Comparison of ENCODE assay signal across 8 cellular contexts in the genomic region with DNA sequence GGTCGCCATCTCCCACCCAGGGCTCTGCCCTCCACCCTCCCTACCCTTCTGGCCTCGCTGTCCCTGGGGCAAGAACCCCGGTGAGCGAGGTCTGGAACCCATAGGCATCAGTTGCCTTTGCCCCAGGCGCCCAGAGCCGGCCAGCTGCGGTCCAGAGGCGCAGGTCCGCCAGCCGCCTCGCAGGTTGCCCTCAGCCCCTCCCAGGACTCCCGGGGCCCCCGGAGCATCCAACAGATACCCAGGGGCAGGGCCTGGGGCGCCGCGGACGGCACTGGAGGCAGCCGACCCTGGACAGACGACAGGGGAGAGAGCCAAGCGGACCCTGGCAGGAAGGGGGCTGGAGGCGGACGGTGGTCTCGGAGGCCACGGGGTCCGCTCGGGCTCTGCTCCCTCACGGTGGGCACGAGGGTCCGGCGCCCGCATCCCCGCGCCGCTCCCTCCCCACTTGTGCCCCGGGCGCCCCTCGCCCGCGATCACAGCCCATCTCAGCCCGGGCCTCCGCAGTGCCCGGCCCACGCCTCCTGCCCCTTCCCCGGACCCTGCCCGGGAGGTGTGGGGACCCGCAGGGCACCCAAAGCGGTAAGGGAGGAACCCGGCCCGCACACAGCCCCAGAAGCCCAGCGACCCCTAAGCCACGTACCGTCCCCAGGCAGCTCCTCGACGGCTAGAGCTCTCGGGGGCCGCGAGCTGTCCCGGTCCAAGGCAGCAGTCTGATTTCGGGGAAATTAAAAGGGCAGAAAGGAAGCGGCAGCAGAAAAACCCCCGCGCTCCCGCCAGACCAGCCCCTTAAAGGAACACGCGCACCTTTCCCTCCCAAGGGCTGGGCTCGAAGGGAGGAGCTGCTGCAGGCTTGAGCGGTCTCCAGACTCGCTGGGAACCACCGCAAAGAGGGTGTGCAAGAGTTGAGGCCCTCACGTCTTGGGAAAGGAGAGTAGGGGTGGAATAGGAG. TPM values are rescaled to one million over a fixed set of nuclear protein-coding genes. Genes with fewer than 3 reads are reported as not detected.
DNase-seq lines count a peak whose midpoint lies in the region; ATAC-seq, FAIRE-seq and TF ChIP-seq lines count a peak whose summit lies in the region.

Gene HAPLN3, minus strand, starts transcription at position 726 of the 949 bp plus-strand sequence. CDS start 8,246 bp downstream, outside the sequence.

- no peak within 1 kb of the TSS for H2BK15ac ChIP-seq in H1 (ENCODE audit: low read length)

- no peaks in the 10 kb centered on the region for H3K79me1 ChIP-seq in H1 (ENCODE audit: low read depth, low read length)

- H3K9me3 Mint-ChIP-seq in activated CD4-positive, alpha-beta memory T cell treated with anti-CD3 and anti-CD28 coated beads for 36 hours = no peaks in the 10 kb centered on the region
- H3K9me3 Mint-ChIP-seq in naive thymus-derived CD8-positive, alpha-beta T cell = no peaks in the 10 kb centered on the region

- H4K5ac ChIP-seq in H1 (ENCODE audit: insufficient read length, low read depth, low read length) = no peak within 1 kb of the TSS

- H3K56ac ChIP-seq in H1 (replicated peaks; ENCODE audit: insufficient read length, low read depth, low read length) = peak within 1 kb of the TSS; percentile 24

- no peaks in the 10 kb centered on the region for H3K27me3 Mint-ChIP-seq in activated CD4-positive, alpha-beta memory T cell treated with anti-CD3 and anti-CD28 coated beads for 36 hours
- peaks cover 0 to 3% (median 0%) of the 10 kb centered on the region in 5 donors for H3K27me3 Mint-ChIP-seq in naive thymus-derived CD8-positive, alpha-beta T cell

- intact Hi-C loops in activated CD4-positive, alpha-beta memory T cell treated with anti-CD3 and anti-CD28 coated beads for 36 hours (cut with micrococcal nuclease) = loop anchor here (1.0 to 10.0 kb wide), 6 partner anchors 9 to 350 kb away; partner anchors contain the start of genes DET1 and FANCI

- H2BK12ac ChIP-seq in H1 (ENCODE audit: low read depth, low read length) = no peak within 1 kb of the TSS

- H2AK5ac ChIP-seq in H1 (ENCODE audit: low read depth, low read length) = no peak within 1 kb of the TSS; the same call in 1 of the 2 replicates

- H3K4me3 ChIP-seq in H1 (ENCODE audit: extremely low read depth in 1 of 4, insufficient read depth in 2 of 4, low read depth in 3 of 4, low read length in 4 of 4) = peak within 1 kb of the TSS; percentile 40 to 84 (median 68)
- peak within 1 kb of the TSS; percentile 38 to 71 (median 59) for H3K4me3 ChIP-seq in subcutaneous abdominal adipose tissue (ENCODE audit: low read depth in 1 of 5, low read length in 5 of 5)
- no peak within 1 kb of the TSS for H3K4me3 ChIP-seq in Karpas-422 (ENCODE audit: low read length)

- H3K4me2 ChIP-seq in H1 (ENCODE audit: insufficient read depth in 1 of 2, low read depth in 2 of 2, low read length in 2 of 2) = peak within 1 kb of the TSS; percentile 39 to 82
- H3K4me2 ChIP-seq in Karpas-422 (ENCODE audit: low read depth, low read length, poor library complexity, severe bottlenecking) = no peak within 1 kb of the TSS

- POLR2A ChIA-PET in activated CD4-positive, alpha-beta memory T cell treated with anti-CD3 and anti-CD28 coated beads for 36 hours (lab: Charles Lee) = interaction anchor here (0.8 to 1.7 kb wide), 3 partner anchors 9 to 428 kb away, joined by 3 to 4 read pairs (median 3); partner anchors contain the start of genes MRPL46 and MRPS11
- POLR2A ChIA-PET in H1 (lab: Charles Lee; ENCODE audit: partially characterized antibody) = interaction anchor here (0.7 to 27.2 kb wide), 23 partner anchors 12 to 327 kb away, joined by 3 to 607 read pairs (median 4); partner anchors contain the start of genes ABHD2 and MFGE8
- POLR2A ChIA-PET in naive thymus-derived CD8-positive, alpha-beta T cell (lab: Charles Lee) = interaction anchor here (0.6 to 2.5 kb wide), 8 partner anchors 9 to 277 kb away, joined by 3 to 30 read pairs (median 4); no protein-coding TSS in a partner anchor

- no peaks in the 10 kb centered on the region for H3K9me2 ChIP-seq in Karpas-422 (replicated peaks; ENCODE audit: insufficient read depth, low read length)

- peak; percentile 53 for ATAC-seq in GM18868 (IDR thresholded peaks at IDR 0.05; ENCODE audit: unreplicated experiment)
- ATAC-seq in naive thymus-derived CD8-positive, alpha-beta T cell = peak; percentile 40 to 45

- H3K4ac ChIP-seq in H1 (replicated peaks; ENCODE audit: insufficient read length, low read depth, low read length) = no peak within 1 kb of the TSS

- FAIRE-seq in H1 (lab: Jason Lieb, UNC) = no peak

- TF ChIP-seq POLR2A in H1 (IDR thresholded peaks at IDR 0.05; ENCODE audit: control extremely low read depth in 1 of 2, low read depth in 2 of 2, low read length in 2 of 2) = no peak; a peak in 1 of 3 replicates

- H3K4me1 ChIP-seq in H1 (replicated peaks in 1 of 4; ENCODE audit: control insufficient read depth in 3 of 4, insufficient read depth in 4 of 4, low read length in 3 of 4) (peaks cover 0 to 30% (median 20%) of the 10 kb centered on the region in 4 experiments; a peak in 6 of 7 replicates), subcutaneous abdominal adipose tissue (ENCODE audit: control insufficient read depth in 5 of 5, insufficient read depth in 5 of 5, low read length in 5 of 5) (peaks cover 9 to 38% (median 35%) of the 10 kb centered on the region in 5 donors), Karpas-422 (ENCODE audit: low read length) (no peaks in the 10 kb centered on the region)

- H4K8ac ChIP-seq in H1 (ENCODE audit: extremely low read depth, insufficient read depth, low read length) = no peak within 1 kb of the TSS; the same call in 1 of the 2 replicates

- H3K18ac ChIP-seq in H1 (ENCODE audit: extremely low read depth, low read length) = peak within 1 kb of the TSS; percentile 62

- no peak within 1 kb of the TSS for H2BK120ac ChIP-seq in H1 (replicated peaks; ENCODE audit: low read depth, low read length)

- H3K79me2 ChIP-seq in H1 (ENCODE audit: control insufficient read depth in 1 of 2, insufficient read depth in 2 of 2, low read length in 2 of 2) (peaks cover 0 to 7% of the 10 kb centered on the region in 2 experiments; a peak in 1 of 4 replicates), Karpas-422 (ENCODE audit: low read length) (no peaks in the 10 kb centered on the region)

- peaks cover 2% of the 10 kb centered on the region for H3K36me3 Mint-ChIP-seq in activated CD4-positive, alpha-beta memory T cell treated with anti-CD3 and anti-CD28 coated beads for 36 hours
- peaks cover 0 to 19% (median 5%) of the 10 kb centered on the region in 3 donors for H3K36me3 Mint-ChIP-seq in naive thymus-derived CD8-positive, alpha-beta T cell

- peak within 1 kb of the TSS; percentile 76 for H3K27ac Mint-ChIP-seq in activated CD4-positive, alpha-beta memory T cell treated with anti-CD3 and anti-CD28 coated beads for 36 hours
- H3K27ac Mint-ChIP-seq in naive thymus-derived CD8-positive, alpha-beta T cell = peak within 1 kb of the TSS; percentile 78 to 96 (median 91)

- TF ChIP-seq CTCF in H1 (IDR thresholded peaks at IDR 0.05; ENCODE audit: control extremely low read depth in 1 of 3, insufficient read depth in 1 of 3, low read depth in 1 of 3, low read length in 3 of 3) = no peak

- H3K23ac ChIP-seq in H1 (ENCODE audit: insufficient read length) = no peak within 1 kb of the TSS

- H2BK20ac ChIP-seq in H1 (ENCODE audit: low read length) = no peak within 1 kb of the TSS

- no peak within 1 kb of the TSS for H3K14ac ChIP-seq in H1 (ENCODE audit: insufficient read length)

- H2AFZ ChIP-seq in H1 (ENCODE audit: low read length) = no peak within 1 kb of the TSS
- H2AFZ ChIP-seq in Karpas-422 (ENCODE audit: low read length) = no peak within 1 kb of the TSS

- no peaks in the 10 kb centered on the region; a peak in 1 of 4 replicates for H3K9me3 ChIP-seq in H1 (ENCODE audit: insufficient read depth in 2 of 2, low read depth in 1 of 2, low read length in 1 of 2)
- no peaks in the 10 kb centered on the region for H3K9me3 ChIP-seq in subcutaneous abdominal adipose tissue (ENCODE audit: control insufficient read depth in 5 of 5, low read length in 5 of 5)
- H3K9me3 ChIP-seq in Karpas-422 (ENCODE audit: low read length) = no peaks in the 10 kb centered on the region

- peaks cover 9% of the 10 kb centered on the region; the same call in 1 of the 2 replicates for H3K23me2 ChIP-seq in H1 (ENCODE audit: low read depth, low read length)

- DNase-seq in HuH-7.5 (ENCODE audit: low spot score) (peak; percentile 40), H1 (ENCODE audit: low read depth in 1 of 2, low spot score in 2 of 2) (peak in 1 of 2 experiments; percentile 83), Karpas-422 (no peak), NCI-H187 (lab: John Stamatoyannopoulos, UW) (no peak)
- DNase-seq in activated CD4-positive, alpha-beta memory T cell treated with anti-CD3 and anti-CD28 coated beads for 36 hours = peak; percentile 79
- DNase-seq in naive thymus-derived CD8-positive, alpha-beta T cell = peak; percentile 18 to 71 (median 42)

- 0 out of 2 replicates have a peak within 1 kb of the TSS, but pooled peaks have one; percentile 60 for H2BK5ac ChIP-seq in H1 (ENCODE audit: low read depth, low read length)

- H3K9ac ChIP-seq in H1 (replicated peaks in 1 of 4; ENCODE audit: extremely low read depth in 1 of 4, low read depth in 3 of 4, low read length in 3 of 4) (peak within 1 kb of the TSS in 3 of 4 experiments; percentile 28 to 72 (median 38); a peak in 4 of 7 replicates), subcutaneous abdominal adipose tissue (ENCODE audit: low read length in 5 of 5) (peak within 1 kb of the TSS in 4 of 5 donors; percentile 43 to 77 (median 74)), Karpas-422 (ENCODE audit: low read length) (no peak within 1 kb of the TSS)

- H3K36me3 ChIP-seq in H1 (ENCODE audit: control insufficient read depth in 2 of 4, insufficient read depth in 4 of 4, low read length in 3 of 4) (peaks cover 7 to 24% (median 14%) of the 10 kb centered on the region in 4 experiments; a peak in 7 of 8 replicates), subcutaneous abdominal adipose tissue (ENCODE audit: control insufficient read depth in 5 of 5, insufficient read depth in 5 of 5, low read length in 5 of 5) (peaks cover 0 to 7% (median 0%) of the 10 kb centered on the region in 5 donors), Karpas-422 (ENCODE audit: insufficient read depth, low read length) (no peaks in the 10 kb centered on the region)

- WGBS in H1 (ENCODE audit: extremely low coverage in 1 of 2, insufficient coverage in 1 of 2, insufficient read length in 1 of 2, insufficient replicate concordance in 2 of 2, low coverage in 1 of 2, low lambda C conversion rate in 2 of 2, missing lambda C conversion rate in 1 of 2), 2 experiments = 1% methylated on average over 49 of the region's 70 CpGs; no CpG with 5 or more reads in 1 of the 2 experiments

- H3K27me3 ChIP-seq in H1 (replicated peaks in 1 of 4; ENCODE audit: control insufficient read depth in 3 of 4, extremely low read depth in 1 of 4, insufficient read depth in 3 of 4, low read length in 3 of 4) (no peaks in the 10 kb centered on the region), subcutaneous abdominal adipose tissue (ENCODE audit: control insufficient read depth in 5 of 5, insufficient read depth in 4 of 5, low read length in 5 of 5) (peaks cover 2 to 24% (median 21%) of the 10 kb centered on the region in 5 donors), Karpas-422 (ENCODE audit: low read length) (no peaks in the 10 kb centered on the region)

- CTCF ChIA-PET in activated CD4-positive, alpha-beta memory T cell treated with anti-CD3 and anti-CD28 coated beads for 36 hours (lab: Charles Lee) = interaction anchor here (0.6 to 5.9 kb wide), 12 partner anchors 9 to 311 kb away, joined by 3 to 70 read pairs (median 4); partner anchors contain the start of gene ISG20
- CTCF ChIA-PET in H1 (lab: Charles Lee; ENCODE audit: partially characterized antibody) = interaction anchor here (0.5 to 10.4 kb wide), 16 partner anchors 8 to 460 kb away, joined by 3 to 95 read pairs (median 5); partner anchors contain the start of gene MFGE8

- H3K4me3 Mint-ChIP-seq in activated CD4-positive, alpha-beta memory T cell treated with anti-CD3 and anti-CD28 coated beads for 36 hours = peak within 1 kb of the TSS; percentile 80
- H3K4me3 Mint-ChIP-seq in naive thymus-derived CD8-positive, alpha-beta T cell = peak within 1 kb of the TSS; percentile 77 to 97 (median 92)

- H3K4me1 Mint-ChIP-seq in activated CD4-positive, alpha-beta memory T cell treated with anti-CD3 and anti-CD28 coated beads for 36 hours (ENCODE audit: low read depth) = peaks cover 32% of the 10 kb centered on the region
- peaks cover 17 to 47% (median 35%) of the 10 kb centered on the region in 4 donors for H3K4me1 Mint-ChIP-seq in naive thymus-derived CD8-positive, alpha-beta T cell

- no peak for TF ChIP-seq EP300 in H1 (IDR thresholded peaks at IDR 0.05; ENCODE audit: borderline replicate concordance in 1 of 2, low read depth in 2 of 2, low read length in 2 of 2)

- TF ChIP-seq RAD21 in H1 (IDR thresholded peaks at IDR 0.05 in 1 of 2, conservative IDR thresholded peaks at IDR 0.05 in 1 of 2; ENCODE audit: low read depth in 2 of 2, low read length in 2 of 2) = no peak

- peak within 1 kb of the TSS; percentile 32 for H4K91ac ChIP-seq in H1 (replicated peaks; ENCODE audit: insufficient read length, low read length)

- peaks cover 2 to 14% of the 10 kb centered on the region in 2 experiments for H4K20me1 ChIP-seq in H1 (replicated peaks in 1 of 2; ENCODE audit: control insufficient read depth in 1 of 2, insufficient read depth in 2 of 2, low read length in 2 of 2)
- H4K20me1 ChIP-seq in Karpas-422 (ENCODE audit: insufficient read depth, low read depth, low read length) = no peaks in the 10 kb centered on the region

- H3K27ac ChIP-seq in H1 (ENCODE audit: low read depth, low read length) (no peak within 1 kb of the TSS), subcutaneous abdominal adipose tissue (ENCODE audit: low read depth, low read length) (no peak within 1 kb of the TSS), Karpas-422 (ENCODE audit: low read length) (no peak within 1 kb of the TSS)

RNA-seq across cellular contexts. Expression of gene HAPLN3, which starts in this region (rescaled TPM):
- total RNA-seq in activated CD4-positive, alpha-beta memory T cell treated with anti-CD3 and anti-CD28 coated beads for 36 hours = 10 to 100 TPM; 44.7 to 47.1 TPM
- total RNA-seq in H1 (2021; fragmentation: NEBNext Ultra II Directional; extraction: Animal tissue kit (Norgen Biotek cat#: 25700)) = 76.2 and 80.9 TPM in 2 replicates
- polyA plus RNA-seq in H1 (2011; rRNA removed) = 79.7 and 115 TPM in 2 replicates
- 102 TPM for polyA plus RNA-seq in H1 (2011; cell fraction: cytosol; rRNA removed)
- 143 TPM for polyA plus RNA-seq in H1 (2011; cell fraction: nucleus; rRNA removed)
- 49.1 to 81.6 TPM (median 72.4 TPM) in 4 replicates for polyA plus RNA-seq in H1 (2012, experiment 1 of 2)
- polyA plus RNA-seq in H1 (2012, experiment 2 of 2) = 68.3 TPM
- polyA plus RNA-seq in H1 (2013, experiment 1 of 2) = 61.1 TPM
- 63.9 TPM for polyA plus RNA-seq in H1 (2013, experiment 2 of 2)
- 17.3 and 31.2 TPM in 2 replicates for polyA minus RNA-seq in H1 (2011; rRNA and poly(A)+ RNA removed)
- polyA minus RNA-seq in H1 (2011; cell fraction: cytosol; rRNA and poly(A)+ RNA removed) = 40.7 TPM
- 26.8 TPM for polyA minus RNA-seq in H1 (2011; cell fraction: nucleus; rRNA and poly(A)+ RNA removed)
- total RNA-seq in naive thymus-derived CD8-positive, alpha-beta T cell = 10 to 100 TPM; 90.1 to 91.9 TPM
- polyA plus RNA-seq in naive thymus-derived CD8-positive, alpha-beta T cell = 10 to 100 TPM; 19.2 to 35.1 (median 31.1) TPM
- total RNA-seq in Karpas-422 (2014; rRNA removed; shearing (Covaris generic); ENCODE audit: low replicate concordance) = not detected in 2 replicates

Comparison
In these comparisons a context has a peak if more than half of its experiments do, and no peak if none do; other contexts are left out.
1. RNA of gene HAPLN3 (total RNA-seq): 90.1 to 91.9 TPM in naive thymus-derived CD8-positive, alpha-beta T cell, 76.2 to 80.9 TPM in H1 and 44.7 to 47.1 TPM in activated CD4-positive, alpha-beta memory T cell treated with anti-CD3 and anti-CD28 coated beads for 36 hours; not detected in Karpas-422; every median in the first group is over 10 times any median in the second.
2. DNase-seq: peak in HuH-7.5 (single experiment), activated CD4-positive, alpha-beta memory T cell treated with anti-CD3 and anti-CD28 coated beads for 36 hours (single experiment) and naive thymus-derived CD8-positive, alpha-beta T cell (10 of 10); none in Karpas-422 (single experiment) and NCI-H187 (0 of 2).